In genomic region chr6:30618270-30618787, GRCh38 we compare ENCODE assay signal across 8 cellular contexts. TPM values are rescaled to one million over a fixed set of nuclear protein-coding genes. Genes with fewer than 3 reads are reported as not detected.
DNase-seq lines count a peak whose midpoint lies in the region; ATAC-seq and TF ChIP-seq lines count a peak whose summit lies in the region.

No MANE protein-coding gene starts in this region.

- peak overlapping the region; percentile 99 for H3K27ac Mint-ChIP-seq in CD4-positive, alpha-beta T cell
- peak overlapping the region; percentile 100 for H3K27ac Mint-ChIP-seq in nephron

- peaks cover 5% of the 10 kb centered on the region for H3K27me3 Mint-ChIP-seq in CD4-positive, alpha-beta T cell
- peaks cover 5% of the 10 kb centered on the region for H3K27me3 Mint-ChIP-seq in nephron (ENCODE audit: low read depth)

- H3K36me3 Mint-ChIP-seq in CD4-positive, alpha-beta T cell (ENCODE audit: low read depth), result peaks cover 70% of the 10 kb centered on the region
- peaks cover 45% of the 10 kb centered on the region for H3K36me3 Mint-ChIP-seq in nephron (ENCODE audit: low read depth)

- intact Hi-C loops in CD4-positive, alpha-beta T cell (cut with DNase I, micrococcal nuclease), result loop anchor here (1.0 to 5.0 kb wide), 3 partner anchors 8 to 54 kb away; partner anchors contain the start of genes ABCF1 (in 1 of the 2), ATAT1 (in 1 of the 2) and DHX16 (in 1 of the 2)
- intact Hi-C loops in dorsolateral prefrontal cortex (cut with DNase I), result loop anchor here (2.0 to 5.0 kb wide), 3 partner anchors 54 to 99 kb away; partner anchors contain the start of genes DHX16 (in 1 of the 2), GNL1 (in 1 of the 2), MDC1 (in 1 of the 2) and PRR3 (in 1 of the 2)

- no peaks in the 10 kb centered on the region for H3K9me3 ChIP-seq in CD4-positive, alpha-beta T cell (ENCODE audit: control insufficient read depth, low read length)
- H3K9me3 ChIP-seq in Loucy (ENCODE audit: insufficient read depth, low read depth, low read length), result no peaks in the 10 kb centered on the region

- CTCF ChIA-PET in CD4-positive, alpha-beta T cell (lab: Charles Lee), result interaction anchor here (0.7 to 2.2 kb wide), 11 partner anchors 8 to 763 kb away, joined by 3 to 12 read pairs (median 5); partner anchors contain the start of genes ATAT1 and DHX16

- no peak for DNase-seq in CD4-positive, alpha-beta T cell
- no peak for DNase-seq in dorsolateral prefrontal cortex
- DNase-seq in COLO668 (lab: John Stamatoyannopoulos, UW; ENCODE audit: unreplicated experiment), result no peak

- peak overlapping the region; percentile 95 for H3K9ac ChIP-seq in Loucy (ENCODE audit: low read depth, low read length, poor library complexity, severe bottlenecking)

- H3K79me2 ChIP-seq in Loucy (ENCODE audit: insufficient read depth, low read length), result peaks cover 68% of the 10 kb centered on the region

- no peaks in the 10 kb centered on the region for H3K9me2 ChIP-seq in Loucy (replicated peaks; ENCODE audit: low read depth, low read length)

- H2AFZ ChIP-seq in Loucy (ENCODE audit: low read length), result peak overlapping the region; percentile 89; the same call in 1 of the 2 replicates

- H3K4me3 ChIP-seq in Loucy (ENCODE audit: low read length, poor library complexity, severe bottlenecking), result peak overlapping the region; percentile 95
- H3K4me3 ChIP-seq in dorsolateral prefrontal cortex, result peak overlapping the region; percentile 47 to 99 (median 88)

- TF ChIP-seq CTCF in CD4-positive, alpha-beta T cell (IDR thresholded peaks at IDR 0.05), result no peak
- TF ChIP-seq CTCF in Loucy (conservative IDR thresholded peaks at IDR 0.05; ENCODE audit: low read length), result no peak
- no peak for TF ChIP-seq CTCF in dorsolateral prefrontal cortex (IDR thresholded peaks at IDR 0.05 in 54 of 56, conservative IDR thresholded peaks at IDR 0.05 in 2 of 56; ENCODE audit: low read depth in 1 of 56, partially characterized antibody in 56 of 56)
- TF ChIP-seq CTCF in nephron (IDR thresholded peaks at IDR 0.05; ENCODE audit: unreplicated experiment in 3 of 3), result no peak

- peaks cover 19% of the 10 kb centered on the region for H3K36me3 ChIP-seq in Loucy (ENCODE audit: insufficient read depth, low read length)

- H3K4me3 Mint-ChIP-seq in CD4-positive, alpha-beta T cell, result peak overlapping the region; percentile 100
- H3K4me3 Mint-ChIP-seq in nephron, result peak overlapping the region; percentile 96 to 99 (median 97)

- peaks cover 5% of the 10 kb centered on the region; the same call in 1 of the 2 replicates for H3F3A ChIP-seq in Loucy (ENCODE audit: low read depth)

- peak overlapping the region; percentile 94 for H3K27ac ChIP-seq in CD4-positive, alpha-beta T cell (ENCODE audit: low read depth, low read length)
- H3K27ac ChIP-seq in dorsolateral prefrontal cortex, result peak overlapping the region; percentile 90 to 100 (median 99)

- peak overlapping the region; percentile 97 for H3K4me2 ChIP-seq in Loucy (ENCODE audit: low read depth, low read length, poor library complexity, severe bottlenecking)

- POLR2A ChIA-PET in CD4-positive, alpha-beta T cell (lab: Charles Lee), result interaction anchor here (0.7 to 2.4 kb wide), 35 partner anchors 8 to 1177 kb away, joined by 3 to 31 read pairs (median 6); partner anchors contain the start of genes ABCF1, ATAT1, BAG6 and C6orf136

- H3K4me1 Mint-ChIP-seq in CD4-positive, alpha-beta T cell (ENCODE audit: low read depth), result peaks cover 20% of the 10 kb centered on the region
- H3K4me1 Mint-ChIP-seq in nephron, result peaks cover 18% of the 10 kb centered on the region

- H4K20me1 ChIP-seq in Loucy (ENCODE audit: insufficient read depth, low read length, poor library complexity, severe bottlenecking), result peaks cover 28% of the 10 kb centered on the region

- H3K4me1 ChIP-seq in Loucy (ENCODE audit: insufficient read depth, low read length, poor library complexity, severe bottlenecking), result peaks cover 26% of the 10 kb centered on the region

- no peaks in the 10 kb centered on the region for H3K27me3 ChIP-seq in CD4-positive, alpha-beta T cell (ENCODE audit: control insufficient read depth, insufficient read depth, low read length)
- H3K27me3 ChIP-seq in Loucy (ENCODE audit: insufficient read depth, low read length, poor library complexity, severe bottlenecking), result peaks cover 19% of the 10 kb centered on the region
- H3K27me3 ChIP-seq in dorsolateral prefrontal cortex, result no peaks in the 10 kb centered on the region

- no peak for ATAC-seq in CD4-positive, alpha-beta T cell (ENCODE audit: poor library complexity)
- ATAC-seq in HG03378 (IDR thresholded peaks at IDR 0.05; ENCODE audit: unreplicated experiment) (no peak), GM18861 (IDR thresholded peaks at IDR 0.05; ENCODE audit: unreplicated experiment) (no peak), GM19351 (IDR thresholded peaks at IDR 0.05; ENCODE audit: unreplicated experiment) (no peak)

- no peaks in the 10 kb centered on the region for H3K9me3 Mint-ChIP-seq in CD4-positive, alpha-beta T cell
- peaks cover 3% of the 10 kb centered on the region for H3K9me3 Mint-ChIP-seq in nephron

RNA-seq across cellular contexts. Expression of gene MRPS18B, which starts 0.7 kb away (rescaled TPM):
- total RNA-seq in CD4-positive, alpha-beta T cell, result 10 to 100 TPM; 15.3 to 15.5 TPM
- total RNA-seq in dorsolateral prefrontal cortex, result 10 to 100 TPM; 25.2 to 53.5 (median 36.4) TPM

RNA-seq across cellular contexts. Expression of gene PPP1R10, which starts 1.3 kb away (rescaled TPM):
- total RNA-seq in CD4-positive, alpha-beta T cell, result 10 to 100 TPM; 92.2 to 95.3 TPM
- 100 to 1,000 TPM in 1 of 120 experiments, 10 to 100 TPM in 119; 42.2 to 100 (median 68.4) TPM for total RNA-seq in dorsolateral prefrontal cortex

RNA-seq across cellular contexts. Expression of gene ATAT1, which starts 8.3 kb away (rescaled TPM):
- total RNA-seq in CD4-positive, alpha-beta T cell, result 1 to 10 TPM; 4.1 to 5.2 TPM
- total RNA-seq in dorsolateral prefrontal cortex, result 10 to 100 TPM; 24.7 to 47.2 (median 35.8) TPM

RNA-seq across cellular contexts. Expression of gene C6orf136, which starts 28.6 kb away (rescaled TPM):
- total RNA-seq in CD4-positive, alpha-beta T cell, result 10 to 100 TPM; 20.3 to 21.7 TPM
- 100 to 1,000 TPM in 1 of 120 experiments, 10 to 100 TPM in 119; 30.6 to 105 (median 61.8) TPM for total RNA-seq in dorsolateral prefrontal cortex

RNA-seq across cellular contexts. Expression of gene ABCF1, which starts 47.1 kb away (rescaled TPM):
- total RNA-seq in CD4-positive, alpha-beta T cell, result 10 to 100 TPM; 86.1 to 88.0 TPM
- 10 to 100 TPM; 24.2 to 44.5 (median 34.1) TPM for total RNA-seq in dorsolateral prefrontal cortex

Comparison
In these comparisons a context has a peak if more than half of its experiments do, and no peak if none do; other contexts are left out.
1. RNA of gene ATAT1, which starts 8.3 kb away (total RNA-seq): 24.7 to 47.2 TPM in dorsolateral prefrontal cortex; 4.1 to 5.2 TPM in CD4-positive, alpha-beta T cell; every median in the first group is over 4 times any median in the second.